16 cellular contexts compared by ENCODE assay signal in the genomic region with DNA sequence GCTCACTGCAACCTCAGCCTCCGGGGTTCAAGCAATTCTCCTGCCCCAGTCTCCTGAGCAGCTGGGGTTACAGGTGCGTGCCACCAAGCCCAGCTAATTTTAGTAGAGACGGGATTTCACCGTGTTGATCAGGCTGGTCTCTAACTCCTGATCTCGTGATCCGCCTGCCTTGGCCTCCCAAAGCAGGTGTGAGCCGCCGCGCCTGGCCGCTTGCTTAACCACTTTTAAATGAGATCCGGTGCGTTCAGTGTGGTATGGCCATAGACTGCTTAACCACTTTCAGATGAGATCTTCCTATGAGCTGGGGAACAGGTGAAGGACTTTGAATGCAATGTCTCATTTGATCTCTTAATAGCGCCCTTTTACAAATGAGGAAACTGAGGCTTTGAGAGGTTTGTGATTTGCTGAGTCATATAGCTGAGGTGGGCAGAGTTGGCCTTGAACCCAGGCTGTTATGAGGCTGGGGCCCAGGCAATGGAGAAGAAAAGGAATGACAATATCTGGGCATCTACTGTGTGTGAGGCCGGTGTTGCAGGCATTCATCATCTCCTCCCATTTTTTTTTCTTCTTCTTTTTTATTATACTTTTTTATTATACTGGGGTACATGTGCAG. TPM values are rescaled to one million over a fixed set of nuclear protein-coding genes. Genes with fewer than 3 reads are reported as not detected.
DNase-seq lines count a peak whose midpoint lies in the region; ATAC-seq, FAIRE-seq and TF ChIP-seq lines count a peak whose summit lies in the region.
"Had no signal": no experiment of that assay in that cellular context is flagged by ENCODE, and none has a peak within 500 bp of the region (broad histone marks: within the 10 kb centered on the region; RNA-seq: fewer than 3 reads in every experiment).

No MANE protein-coding gene starts in this region.

- H3K36me3 ChIP-seq in GM12878 (ENCODE audit: control insufficient read depth in 2 of 2, insufficient read depth in 2 of 2, low read length in 1 of 2) (no peaks in the 10 kb centered on the region), MG63 (no peaks in the 10 kb centered on the region), vagina (no peaks in the 10 kb centered on the region)
- H3K36me3 ChIP-seq: neutrophil had no signal

- no peaks in the 10 kb centered on the region for H3K4me1 Mint-ChIP-seq in HFFc6 (ENCODE audit: low read depth)

- no peaks in the 10 kb centered on the region; the same call in 2 of the 3 replicates for H3K9me3 ChIP-seq in GM12878 (replicated peaks; ENCODE audit: control insufficient read depth, insufficient read depth, low read length)
- no peaks in the 10 kb centered on the region for H3K9me3 ChIP-seq in MG63
- no peaks in the 10 kb centered on the region for H3K9me3 ChIP-seq in vagina
- H3K9me3 ChIP-seq: neutrophil had no signal

- TF ChIP-seq RAD21 in GM12878 (IDR thresholded peaks at IDR 0.05; ENCODE audit: insufficient read depth, low read depth, low read length): no peak

- peaks cover 33% of the 10 kb centered on the region for H3K27me3 Mint-ChIP-seq in HFFc6 (ENCODE audit: insufficient read depth)
- H3K27me3 Mint-ChIP-seq: activated naive CD8-positive, alpha-beta T cell treated with anti-CD3 and anti-CD28 coated beads, Interleukin-2, amount 50 U/mL, for 24 hours had no signal

- CTCF ChIA-PET in GM12878 (lab: Yijun Ruan, JAX): interaction anchor here (0.7 to 1.4 kb wide), 2 partner anchors 26 to 93 kb away, joined by 3 to 4 read pairs; no protein-coding TSS in a partner anchor

- BruUV-seq in GM12878 (replicated peaks; lab: Mats Ljungman, UMichigan): no TSS peak

- SMC1A ChIA-PET in GM12878 (lab: Charles Lee; ENCODE audit: uncharacterized antibody, unreplicated experiment): interaction anchor here (1.3 kb wide), 1 partner anchor 93 kb away, joined by 3 read pairs; no protein-coding TSS in a partner anchor

- no peak for TF ChIP-seq POLR2A in GM12878 (IDR thresholded peaks at IDR 0.05; ENCODE audit: low read depth, low read length)
- TF ChIP-seq POLR2A in vagina (IDR thresholded peaks at IDR 0.05): no peak

- peak; percentile 68 for ATAC-seq in GM18519 (IDR thresholded peaks at IDR 0.05; ENCODE audit: low FRiP score, unreplicated experiment)
- ATAC-seq in GM21423 (IDR thresholded peaks at IDR 0.05; ENCODE audit: unreplicated experiment): peak; percentile 79
- ATAC-seq in HG03103 (IDR thresholded peaks at IDR 0.05; ENCODE audit: low read depth, unreplicated experiment): peak; percentile 82
- ATAC-seq in GM12878: peak; percentile 91
- ATAC-seq: activated CD4-positive, CD25-positive, alpha-beta regulatory T cell treated with anti-CD3 and anti-CD28 coated beads, Interleukin-2, amount 50 U/mL, for 24 hours; activated naive CD8-positive, alpha-beta T cell treated with anti-CD3 and anti-CD28 coated beads, Interleukin-2, amount 50 U/mL, for 24 hours; HCT116 had no signal

- RAD21 ChIA-PET in GM12878 (lab: Charles Lee; ENCODE audit: unreplicated experiment): no interaction called here

- intact Hi-C loops in GM12878 (cut with micrococcal nuclease; ENCODE audit: unreplicated experiment) (no loop called here), vagina (cut with DNase I) (no loop called here)

- no peaks in the 10 kb centered on the region for H3K9me3 Mint-ChIP-seq in HFFc6

- H3K27me3 ChIP-seq in GM12878 (replicated peaks in 1 of 2; ENCODE audit: control insufficient read depth in 2 of 2, insufficient read depth in 2 of 2, low read length in 1 of 2) (no peaks in the 10 kb centered on the region), MG63 (no peaks in the 10 kb centered on the region), vagina (no peaks in the 10 kb centered on the region)

- H3K4me3 Mint-ChIP-seq in HFFc6: no peak overlapping the region
- H3K4me3 Mint-ChIP-seq: activated naive CD8-positive, alpha-beta T cell treated with anti-CD3 and anti-CD28 coated beads, Interleukin-2, amount 50 U/mL, for 24 hours had no signal

- H4K20me1 ChIP-seq in GM12878 (ENCODE audit: control insufficient read depth, insufficient read depth): no peaks in the 10 kb centered on the region

- H3K9ac ChIP-seq in GM12878 (ENCODE audit: control insufficient read depth, insufficient read depth, low read length): no peak overlapping the region

- TF ChIP-seq EP300 in GM12878 (IDR thresholded peaks at IDR 0.05; ENCODE audit: borderline replicate concordance in 1 of 2, control insufficient read depth in 1 of 2, low read depth in 2 of 2, low read length in 2 of 2): peak in 1 of 2 experiments; percentile 59; a peak in 2 of 4 replicates

- POLR2A ChIA-PET in GM12878 (lab: Charles Lee): no interaction called here

- no peak overlapping the region for H2AFZ ChIP-seq in GM12878 (ENCODE audit: control insufficient read depth, low read depth, low read length)

- H3K36me3 Mint-ChIP-seq in HFFc6 (ENCODE audit: low read depth): no peaks in the 10 kb centered on the region

- in situ Hi-C loops in GM12878 (cut with MboI): loop anchor here (25.0 kb wide), 1 partner anchor 358 kb away; no protein-coding TSS in a partner anchor

- peaks cover 15% of the 10 kb centered on the region for H3K4me1 ChIP-seq in GM12878 (ENCODE audit: control insufficient read depth, insufficient read depth, low read length)
- H3K4me1 ChIP-seq in vagina: no peaks in the 10 kb centered on the region

- no peak overlapping the region for H3K27ac Mint-ChIP-seq in HFFc6
- H3K27ac Mint-ChIP-seq: activated naive CD8-positive, alpha-beta T cell treated with anti-CD3 and anti-CD28 coated beads, Interleukin-2, amount 50 U/mL, for 24 hours had no signal

- H3K4me3 ChIP-seq in GM12878 (no peak overlapping the region), MG63 (no peak overlapping the region), vagina (no peak overlapping the region)

- 6% methylated on average over 14 of the region's 14 CpGs for WGBS in GM12878 (ENCODE audit: insufficient coverage, insufficient replicate concordance, low lambda C conversion rate, missing lambda C conversion rate)

- H3K27ac ChIP-seq in GM12878 (ENCODE audit: control insufficient read depth, insufficient read depth) (no peak overlapping the region), vagina (no peak overlapping the region)
- H3K27ac ChIP-seq: neutrophil had no signal

- DNase-seq in GM12878 (ENCODE audit: low read depth, low spot score): peak; percentile 49
- no peak for DNase-seq in foreskin melanocyte
- no peak for DNase-seq in MG63
- no peak for DNase-seq in HFFc6
- no peak for DNase-seq in vagina (ENCODE audit: extremely low spot score in 2 of 2)
- DNase-seq: activated naive CD8-positive, alpha-beta T cell treated with anti-CD3 and anti-CD28 coated beads, Interleukin-2, amount 50 U/mL, for 24 hours; NCI-H1417 treated with DMSO at 0.1 percent for 48 hours; stimulated activated CD4-positive, alpha-beta T cell treated with anti-CD3 and anti-CD28 coated beads, Interleukin-1b, Interleukin-23, amount 100 ng/mL, for 48 hours had no signal

- FAIRE-seq in GM12878 (lab: Jason Lieb, UNC): peak; percentile 90
- FAIRE-seq: endothelial cell of umbilical vein had no signal

- TF ChIP-seq CTCF in GM12878 (IDR thresholded peaks at IDR 0.05 in 2 of 3, conservative IDR thresholded peaks at IDR 0.05 in 1 of 3; ENCODE audit: control insufficient read depth in 2 of 3, extremely low read depth in 1 of 3, insufficient read depth in 1 of 3, low read depth in 3 of 3, low read length in 3 of 3): no peak
- no peak for TF ChIP-seq CTCF in HFFc6 (IDR thresholded peaks at IDR 0.05)
- no peak for TF ChIP-seq CTCF in vagina (IDR thresholded peaks at IDR 0.05)

- H3K79me2 ChIP-seq in GM12878 (ENCODE audit: control insufficient read depth, insufficient read depth, low read length): no peaks in the 10 kb centered on the region

- H3K4me2 ChIP-seq in GM12878 (ENCODE audit: control insufficient read depth, insufficient read depth): peak overlapping the region; percentile 49

RNA-seq across cellular contexts. Expression of gene NSG1, which starts 41.9 kb away (rescaled TPM):
- total RNA-seq in GM12878 (2013; cell fraction: nucleolus; rRNA removed): not detected in 2 replicates
- total RNA-seq in GM12878 (2014; rRNA removed): not detected in 2 replicates
- not detected in 2 replicates for total RNA-seq in GM12878 (2014; rRNA removed; fragmentation: Illumina TruSeq; extraction: Trizol)
- total RNA-seq in GM12878 (2021): 0.10 TPM in 1 of 2 replicates, not detected in the other
- polyA plus RNA-seq in GM12878 (2011; ENCODE audit: low read depth): 0.42 TPM
- 0.03 TPM in 1 of 2 replicates, not detected in the other for polyA plus RNA-seq in GM12878 (2011; rRNA removed)
- not detected in 2 replicates for polyA plus RNA-seq in GM12878 (2011; cell fraction: cytosol; rRNA removed)
- 0.26 TPM in 1 of 2 replicates, not detected in the other for polyA plus RNA-seq in GM12878 (2011; cell fraction: nucleus; rRNA removed)
- 0.59 and 0.70 TPM in 2 replicates for polyA plus RNA-seq in GM12878 (2012)
- polyA plus RNA-seq in GM12878 (2014; fragmentation: Illumina TruSeq; extraction: Trizol): 0.06 TPM in 1 of 2 replicates, not detected in the other
- polyA plus RNA-seq in GM12878 (2014; fragmentation: Nextera tagmentation; extraction: Ambion mirVana): not detected
- polyA plus RNA-seq in GM12878 (2014; rRNA removed): 0.22 TPM in 1 of 2 replicates, not detected in the other
- under 1 TPM; 0.15 to 0.19 TPM for polyA plus RNA-seq in GM12878 (2016; fragmentation: Nextera tagmentation; extraction: Ambion mirVana)
- not detected in 2 replicates for polyA minus RNA-seq in GM12878 (2011; rRNA and poly(A)+ RNA removed)
- not detected in 2 replicates for polyA minus RNA-seq in GM12878 (2011; cell fraction: cytosol; rRNA and poly(A)+ RNA removed)
- polyA minus RNA-seq in GM12878 (2011; cell fraction: nucleus; rRNA and poly(A)+ RNA removed): not detected in 2 replicates
- total RNA-seq in MG63 (2014; rRNA removed; shearing (Covaris generic); ENCODE audit: low replicate concordance): not detected in 2 replicates
- total RNA-seq in HFFc6 (2021; fragmentation: NEBNext Ultra II Directional; extraction: Animal tissue kit (Norgen Biotek cat#: 25700)): under 1 TPM in 2 of 6 experiments, not detected in 4; 0.13 to 0.14 TPM
- total RNA-seq in vagina: 32.9 TPM
- total RNA-seq: RPMI7951 had no signal

RNA-seq across cellular contexts. Expression of gene ZBTB49, which starts 55.0 kb away (rescaled TPM):
- 16.3 and 20.3 TPM in 2 replicates for total RNA-seq in GM12878 (2013; cell fraction: nucleolus; rRNA removed)
- total RNA-seq in GM12878 (2014; rRNA removed): 3.9 and 4.2 TPM in 2 replicates
- total RNA-seq in GM12878 (2014; rRNA removed; fragmentation: Illumina TruSeq; extraction: Trizol): 3.2 and 4.4 TPM in 2 replicates
- total RNA-seq in GM12878 (2021): 3.0 and 4.4 TPM in 2 replicates
- 4.2 TPM for polyA plus RNA-seq in GM12878 (2011; ENCODE audit: low read depth)
- polyA plus RNA-seq in GM12878 (2011; rRNA removed): 4.3 and 4.5 TPM in 2 replicates
- polyA plus RNA-seq in GM12878 (2011; cell fraction: cytosol; rRNA removed): 3.4 and 3.6 TPM in 2 replicates
- polyA plus RNA-seq in GM12878 (2011; cell fraction: nucleus; rRNA removed): 6.4 and 7.0 TPM in 2 replicates
- polyA plus RNA-seq in GM12878 (2012): 2.5 and 2.6 TPM in 2 replicates
- 4.8 and 5.5 TPM in 2 replicates for polyA plus RNA-seq in GM12878 (2014; fragmentation: Illumina TruSeq; extraction: Trizol)
- polyA plus RNA-seq in GM12878 (2014; fragmentation: Nextera tagmentation; extraction: Ambion mirVana): under 1 TPM; 0.37 TPM
- 3.0 and 4.5 TPM in 2 replicates for polyA plus RNA-seq in GM12878 (2014; rRNA removed)
- polyA plus RNA-seq in GM12878 (2016; fragmentation: Nextera tagmentation; extraction: Ambion mirVana): 1 to 10 TPM; 3.8 to 4.0 TPM
- polyA minus RNA-seq in GM12878 (2011; rRNA and poly(A)+ RNA removed): 5.6 and 5.9 TPM in 2 replicates
- 2.0 and 3.0 TPM in 2 replicates for polyA minus RNA-seq in GM12878 (2011; cell fraction: cytosol; rRNA and poly(A)+ RNA removed)
- 6.3 and 6.8 TPM in 2 replicates for polyA minus RNA-seq in GM12878 (2011; cell fraction: nucleus; rRNA and poly(A)+ RNA removed)
- 0.52 and 3.3 TPM in 2 replicates for total RNA-seq in MG63 (2014; rRNA removed; shearing (Covaris generic); ENCODE audit: low replicate concordance)
- 1 to 10 TPM; 2.5 to 3.2 (median 3.0) TPM for total RNA-seq in HFFc6 (2021; fragmentation: NEBNext Ultra II Directional; extraction: Animal tissue kit (Norgen Biotek cat#: 25700))
- 5.4 TPM for total RNA-seq in vagina

RNA-seq across cellular contexts. Expression of gene LYAR, which starts 55.1 kb away (rescaled TPM):
- 8.1 and 9.9 TPM in 2 replicates for total RNA-seq in GM12878 (2013; cell fraction: nucleolus; rRNA removed)
- 38.2 and 44.5 TPM in 2 replicates for total RNA-seq in GM12878 (2014; rRNA removed)
- 75.1 and 85.4 TPM in 2 replicates for total RNA-seq in GM12878 (2014; rRNA removed; fragmentation: Illumina TruSeq; extraction: Trizol)
- total RNA-seq in GM12878 (2021): 36.5 and 38.6 TPM in 2 replicates
- polyA plus RNA-seq in GM12878 (2011; ENCODE audit: low read depth): 14.9 TPM
- 18.6 and 25.3 TPM in 2 replicates for polyA plus RNA-seq in GM12878 (2011; rRNA removed)
- 6.5 and 7.0 TPM in 2 replicates for polyA plus RNA-seq in GM12878 (2011; cell fraction: cytosol; rRNA removed)
- 7.0 and 9.8 TPM in 2 replicates for polyA plus RNA-seq in GM12878 (2011; cell fraction: nucleus; rRNA removed)
- polyA plus RNA-seq in GM12878 (2012): 24.8 and 25.9 TPM in 2 replicates
- 81.8 and 82.0 TPM in 2 replicates for polyA plus RNA-seq in GM12878 (2014; fragmentation: Illumina TruSeq; extraction: Trizol)
- polyA plus RNA-seq in GM12878 (2014; fragmentation: Nextera tagmentation; extraction: Ambion mirVana): 10 to 100 TPM; 18.3 to 27.2 TPM
- 37.0 and 42.1 TPM in 2 replicates for polyA plus RNA-seq in GM12878 (2014; rRNA removed)
- 10 to 100 TPM; 55.6 to 64.4 TPM for polyA plus RNA-seq in GM12878 (2016; fragmentation: Nextera tagmentation; extraction: Ambion mirVana)
- 1.9 and 3.7 TPM in 2 replicates for polyA minus RNA-seq in GM12878 (2011; rRNA and poly(A)+ RNA removed)
- 4.7 and 5.1 TPM in 2 replicates for polyA minus RNA-seq in GM12878 (2011; cell fraction: cytosol; rRNA and poly(A)+ RNA removed)
- 2.7 and 5.4 TPM in 2 replicates for polyA minus RNA-seq in GM12878 (2011; cell fraction: nucleus; rRNA and poly(A)+ RNA removed)
- 17.5 and 20.9 TPM in 2 replicates for total RNA-seq in MG63 (2014; rRNA removed; shearing (Covaris generic); ENCODE audit: low replicate concordance)
- 10 to 100 TPM; 11.9 to 19.3 (median 15.7) TPM for total RNA-seq in HFFc6 (2021; fragmentation: NEBNext Ultra II Directional; extraction: Animal tissue kit (Norgen Biotek cat#: 25700))
- 6.4 TPM for total RNA-seq in vagina

Comparison
In these comparisons a context has a peak if more than half of its experiments do, and no peak if none do; other contexts are left out.
1. RNA of gene NSG1, which starts 41.9 kb away (total RNA-seq): 32.9 TPM in vagina (single experiment); 0.13 to 0.14 TPM in HFFc6, 0.10 TPM in GM12878 and not detected in MG63; every median in the first group is over 10 times any median in the second.
2. Peak in every context shown above with its lines, with median percentiles within 50 percentile points of each other: ATAC-seq.